In the genomic region with DNA sequence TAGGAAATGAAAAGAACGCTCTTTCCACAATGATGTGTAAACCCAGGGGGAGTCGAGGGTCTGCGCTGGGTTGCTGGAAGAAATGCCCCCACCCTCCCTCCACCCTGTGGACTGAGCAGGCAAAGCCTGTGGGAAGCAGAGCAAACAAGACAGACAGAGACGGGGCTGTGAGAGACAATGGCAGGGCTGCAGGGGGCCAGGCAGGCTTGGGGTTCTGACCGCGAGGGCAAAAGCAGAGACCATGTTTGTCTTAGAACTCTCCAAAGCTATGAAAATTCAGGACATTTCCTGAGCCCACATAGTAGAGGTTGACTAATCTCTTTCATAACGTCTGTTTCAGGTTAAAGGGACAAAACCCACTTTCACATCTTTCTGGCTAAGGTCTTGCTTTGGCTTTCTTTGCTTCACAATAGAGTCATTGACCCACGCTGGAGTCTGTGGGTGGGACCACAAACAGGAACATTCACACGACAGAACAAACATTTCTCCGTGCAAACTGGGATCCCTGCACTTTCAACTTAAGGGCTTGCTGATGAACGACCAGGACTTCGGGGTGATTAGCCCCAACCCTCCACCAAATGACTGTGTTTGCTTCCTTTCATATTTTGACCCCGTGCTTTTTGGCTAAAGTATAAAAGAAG, we compare ENCODE assay signal across 12 cellular contexts.
DNase-seq lines count a peak whose midpoint lies in the region; ATAC-seq, FAIRE-seq and TF ChIP-seq lines count a peak whose summit lies in the region.
"Had no signal": no experiment of that assay in that cellular context is flagged by ENCODE, and none has a peak within 500 bp of the region (broad histone marks: within the 10 kb centered on the region; RNA-seq: fewer than 3 reads in every experiment).

No MANE protein-coding gene starts in this region.

- H3K27me3 Mint-ChIP-seq in Caco-2 (ENCODE audit: insufficient read depth, unreplicated experiment) = no peaks in the 10 kb centered on the region
- H3K27me3 Mint-ChIP-seq in CD4-positive, alpha-beta T cell = peaks cover 30% of the 10 kb centered on the region

- no peak overlapping the region for H3K27ac Mint-ChIP-seq in Caco-2 (ENCODE audit: unreplicated experiment)
- H3K27ac Mint-ChIP-seq in CD4-positive, alpha-beta T cell = no peak overlapping the region
- H3K27ac Mint-ChIP-seq: T-helper 1 cell treated with Interleukin-12 subunit alpha and Interleukin-12 subunit beta and Interleukin-4 antibody, amounts not matched to agents 30 μg/mL and 1 μg/mL, for 36 hours had no signal

- no peaks in the 10 kb centered on the region for H3K9me3 ChIP-seq in Caco-2
- no peaks in the 10 kb centered on the region for H3K9me3 ChIP-seq in pancreas
- no peaks in the 10 kb centered on the region for H3K9me3 ChIP-seq in CD4-positive, alpha-beta T cell (ENCODE audit: control insufficient read depth, low read length)

- peak in 2 of 4 donors; percentile 40 to 55 for ATAC-seq in pancreas
- no peak for ATAC-seq in CD4-positive, alpha-beta T cell (ENCODE audit: poor library complexity)
- no peak for ATAC-seq in HG03378 (IDR thresholded peaks at IDR 0.05; ENCODE audit: unreplicated experiment)
- ATAC-seq in GM19467 (IDR thresholded peaks at IDR 0.05; ENCODE audit: unreplicated experiment) = no peak

- no TSS peak for BruUV-seq in Caco-2 (replicated peaks; lab: Mats Ljungman, UMichigan)

- no peaks in the 10 kb centered on the region for H3K27me3 ChIP-seq in Caco-2 (replicated peaks; ENCODE audit: control insufficient read depth, insufficient read depth, low read length)
- no peaks in the 10 kb centered on the region for H3K27me3 ChIP-seq in pancreas
- no peaks in the 10 kb centered on the region for H3K27me3 ChIP-seq in CD4-positive, alpha-beta T cell (ENCODE audit: control insufficient read depth, insufficient read depth, low read length)

- intact Hi-C loops in Caco-2 (cut with micrococcal nuclease; ENCODE audit: unreplicated experiment) = no loop called here
- intact Hi-C loops in pancreas (cut with DNase I) = no loop called here
- intact Hi-C loops in CD4-positive, alpha-beta T cell (cut with DNase I, micrococcal nuclease) = no loop called here

- WGBS in pancreas, 2 donors = 36 to 50% methylated on average over 13 of the region's 13 CpGs

- peak overlapping the region in 3 of 4 donors; percentile 38 to 71 (median 51) for H3K27ac ChIP-seq in pancreas
- no peak overlapping the region for H3K27ac ChIP-seq in CD4-positive, alpha-beta T cell (ENCODE audit: low read depth, low read length)

- peaks cover 12% of the 10 kb centered on the region for H3K4me1 Mint-ChIP-seq in Caco-2 (ENCODE audit: low read depth, unreplicated experiment)
- no peaks in the 10 kb centered on the region for H3K4me1 Mint-ChIP-seq in CD4-positive, alpha-beta T cell (ENCODE audit: low read depth)

- no peaks in the 10 kb centered on the region for H3K36me3 Mint-ChIP-seq in Caco-2 (ENCODE audit: insufficient read depth, unreplicated experiment)
- H3K36me3 Mint-ChIP-seq in CD4-positive, alpha-beta T cell (ENCODE audit: low read depth) = no peaks in the 10 kb centered on the region

- H3K36me3 ChIP-seq in Caco-2 (ENCODE audit: control insufficient read depth, insufficient read depth, low read length) = no peaks in the 10 kb centered on the region
- H3K36me3 ChIP-seq in pancreas = no peaks in the 10 kb centered on the region

- TF ChIP-seq CTCF in Caco-2 (IDR thresholded peaks at IDR 0.05; ENCODE audit: insufficient read depth in 1 of 2, low read depth in 1 of 2, low read length in 1 of 2, severe bottlenecking in 1 of 2, unreplicated experiment in 1 of 2) (no peak), fibroblast of the aortic adventitia (IDR thresholded peaks at IDR 0.05; ENCODE audit: insufficient read depth, low read length) (no peak), pancreas (IDR thresholded peaks at IDR 0.05) (no peak)
- TF ChIP-seq CTCF in CD4-positive, alpha-beta T cell (IDR thresholded peaks at IDR 0.05) = no peak

- DNase-seq in Caco-2 (no peak), RPMI7951 (ENCODE audit: low read depth) (peak; percentile 75), fibroblast of the aortic adventitia (ENCODE audit: low read depth) (peak; percentile 56), pancreas (no peak), NCI-H1436 (lab: John Stamatoyannopoulos, UW) (no peak)
- DNase-seq in CD4-positive, alpha-beta T cell = no peak
- DNase-seq: activated effector memory CD4-positive, alpha-beta T cell treated with anti-CD3 and anti-CD28 coated beads, Interleukin-2, amount 50 U/mL, for 16 hours; DMS53; NCI-H1930 had no signal

- CTCF ChIA-PET in Caco-2 (lab: Charles Lee) = no interaction called here
- CTCF ChIA-PET in CD4-positive, alpha-beta T cell (lab: Charles Lee) = no interaction called here

- H3K4me3 ChIP-seq in Caco-2 (ENCODE audit: low read depth, low read length) (no peak overlapping the region), fibroblast of the aortic adventitia (ENCODE audit: low read depth, low read length) (no peak overlapping the region), pancreas (no peak overlapping the region)

- no peak for FAIRE-seq in pancreas (lab: Jason Lieb, UNC)

- H3K4me1 ChIP-seq in Caco-2 (peaks cover 16% of the 10 kb centered on the region), pancreas (peaks cover 0 to 24% (median 5%) of the 10 kb centered on the region in 3 donors)

- POLR2A ChIA-PET in Caco-2 (lab: Charles Lee) = no interaction called here
- POLR2A ChIA-PET in CD4-positive, alpha-beta T cell (lab: Charles Lee) = no interaction called here

- H3K4me3 Mint-ChIP-seq in Caco-2 (ENCODE audit: unreplicated experiment) = peak overlapping the region; percentile 16
- no peak overlapping the region for H3K4me3 Mint-ChIP-seq in CD4-positive, alpha-beta T cell
- H3K4me3 Mint-ChIP-seq: T-helper 1 cell treated with Interleukin-12 subunit alpha and Interleukin-12 subunit beta and Interleukin-4 antibody, amounts not matched to agents 30 μg/mL and 1 μg/mL, for 36 hours had no signal

- H3K9me3 Mint-ChIP-seq in Caco-2 (ENCODE audit: unreplicated experiment) = no peaks in the 10 kb centered on the region
- H3K9me3 Mint-ChIP-seq in CD4-positive, alpha-beta T cell = no peaks in the 10 kb centered on the region
- H3K9me3 Mint-ChIP-seq: T-helper 1 cell treated with Interleukin-12 subunit alpha and Interleukin-12 subunit beta and Interleukin-4 antibody, amounts not matched to agents 30 μg/mL and 1 μg/mL, for 36 hours had no signal

Comparison
In these comparisons a context has a peak if more than half of its experiments do, and no peak if none do; other contexts are left out.
1. DNase-seq: peak in RPMI7951 (single experiment) and fibroblast of the aortic adventitia (single experiment); none in Caco-2 (0 of 2), pancreas (0 of 6), CD4-positive, alpha-beta T cell (0 of 10) and NCI-H1436 (single experiment).